Comparison of ENCODE assay signal across 8 cellular contexts in genomic region chr5:10987881-10988504, GRCh38.
A peak's percentile ranks its signal among the peaks of the same experiment; 100 is the strongest.
DNase-seq lines count a peak whose midpoint lies in the region; ATAC-seq and TF ChIP-seq lines count a peak whose summit lies in the region.

No MANE protein-coding gene starts in this region.

- no peaks in the 10 kb centered on the region for H3K9me3 ChIP-seq in A673 (ENCODE audit: low read depth, low read length, poor library complexity, severe bottlenecking)
- H3K9me3 ChIP-seq in tibial nerve = no peaks in the 10 kb centered on the region

- POLR2A ChIA-PET in A673 (lab: Charles Lee; ENCODE audit: low non-redundant PET) = no interaction called here
- POLR2A ChIA-PET in activated CD8-positive, alpha-beta T cell treated with anti-CD3 and anti-CD28 coated beads for 36 hours (lab: Charles Lee) = interaction anchor here (0.6 kb wide), 1 partner anchor 409 kb away, joined by 4 read pairs; no protein-coding TSS in a partner anchor

- H3K4me1 ChIP-seq in A673 (ENCODE audit: insufficient read depth, low read length, poor library complexity, severe bottlenecking) (no peaks in the 10 kb centered on the region), tibial nerve (peaks cover 0 to 10% (median 0%) of the 10 kb centered on the region in 4 donors)

- H3K4me3 ChIP-seq in A673 (ENCODE audit: low read depth, low read length, poor library complexity, severe bottlenecking) (no peak overlapping the region), epithelial cell of esophagus (ENCODE audit: low read length) (no peak overlapping the region), tibial nerve (no peak overlapping the region)

- TF ChIP-seq CTCF in A673 (conservative IDR thresholded peaks at IDR 0.05; ENCODE audit: low read depth, low read length) = peak; percentile 86
- TF ChIP-seq CTCF in activated CD8-positive, alpha-beta T cell treated with anti-CD3 and anti-CD28 coated beads for 36 hours (IDR thresholded peaks at IDR 0.05) = peak; percentile 76
- TF ChIP-seq CTCF in epithelial cell of esophagus (IDR thresholded peaks at IDR 0.05; ENCODE audit: insufficient read depth, low read depth, low read length, missing control alignments) = peak; percentile 55
- TF ChIP-seq CTCF in neural crest cell (conservative IDR thresholded peaks at IDR 0.05) = peak; percentile 93
- TF ChIP-seq CTCF in tibial nerve (IDR thresholded peaks at IDR 0.05) = peak; percentile 54 to 67 (median 62)

- intact Hi-C loops in A673 (cut with micrococcal nuclease; ENCODE audit: unreplicated experiment) = loop anchor here (10.0 kb wide), 1 partner anchor 293 kb away; no protein-coding TSS in a partner anchor
- intact Hi-C loops in activated CD8-positive, alpha-beta T cell treated with anti-CD3 and anti-CD28 coated beads for 36 hours (cut with micrococcal nuclease) = no loop called here

- no peaks in the 10 kb centered on the region for H3K9me3 Mint-ChIP-seq in activated CD8-positive, alpha-beta T cell treated with anti-CD3 and anti-CD28 coated beads for 36 hours
- no peaks in the 10 kb centered on the region for H3K9me3 Mint-ChIP-seq in neural crest cell

- H3K27ac ChIP-seq in A673 (ENCODE audit: low read depth, low read length, poor library complexity, severe bottlenecking) (no peak overlapping the region), tibial nerve (no peak overlapping the region)

- no peak for TF ChIP-seq POLR2A in tibial nerve (IDR thresholded peaks at IDR 0.05)

- no peak for TF ChIP-seq EP300 in tibial nerve (IDR thresholded peaks at IDR 0.05)

- no peaks in the 10 kb centered on the region for H3K36me3 Mint-ChIP-seq in activated CD8-positive, alpha-beta T cell treated with anti-CD3 and anti-CD28 coated beads for 36 hours (ENCODE audit: low read depth)
- peaks cover 5% of the 10 kb centered on the region for H3K36me3 Mint-ChIP-seq in neural crest cell (ENCODE audit: low read depth)

- no TSS peak for BruUV-seq in A673 (replicated peaks; lab: Mats Ljungman, UMichigan)

- 7 to 8% methylated on average over 18 of the region's 18 CpGs for WGBS in tibial nerve, 2 donors

- CTCF ChIA-PET in A673 (lab: Charles Lee) = interaction anchor here (0.8 kb wide), 1 partner anchor 195 kb away, joined by 3 read pairs; no protein-coding TSS in a partner anchor
- CTCF ChIA-PET in activated CD8-positive, alpha-beta T cell treated with anti-CD3 and anti-CD28 coated beads for 36 hours (lab: Charles Lee) = interaction anchor here (0.6 to 3.7 kb wide), 24 partner anchors 10 to 505 kb away, joined by 3 to 24 read pairs (median 4); no protein-coding TSS in a partner anchor

- no peak overlapping the region for H3K4me3 Mint-ChIP-seq in activated CD8-positive, alpha-beta T cell treated with anti-CD3 and anti-CD28 coated beads for 36 hours
- peak overlapping the region; percentile 43 for H3K4me3 Mint-ChIP-seq in neural crest cell

- H3K36me3 ChIP-seq in A673 (ENCODE audit: insufficient read depth, low read length, poor library complexity, severe bottlenecking) = no peaks in the 10 kb centered on the region
- no peaks in the 10 kb centered on the region for H3K36me3 ChIP-seq in tibial nerve

- H3K27me3 ChIP-seq in A673 (replicated peaks; ENCODE audit: insufficient read depth, low read depth, low read length, poor library complexity) = no peaks in the 10 kb centered on the region
- H3K27me3 ChIP-seq in tibial nerve = peaks cover 0 to 5% of the 10 kb centered on the region in 2 donors

- peaks cover 8% of the 10 kb centered on the region for H3K4me1 Mint-ChIP-seq in activated CD8-positive, alpha-beta T cell treated with anti-CD3 and anti-CD28 coated beads for 36 hours (ENCODE audit: low read depth)
- peaks cover 31% of the 10 kb centered on the region for H3K4me1 Mint-ChIP-seq in neural crest cell

- peak; percentile 49 for DNase-seq in A673 (ENCODE audit: low spot score)
- DNase-seq in NCI-H526 (lab: John Stamatoyannopoulos, UW) = peak; percentile 57 to 89
- DNase-seq in activated CD8-positive, alpha-beta T cell treated with anti-CD3 and anti-CD28 coated beads for 36 hours = peak; percentile 84
- peak; percentile 31 for DNase-seq in epithelial cell of esophagus (ENCODE audit: low read depth)
- peak; percentile 78 for DNase-seq in neural crest cell (ENCODE audit: low read depth, low spot score)
- peak in 1 of 2 donors; percentile 61 for DNase-seq in tibial nerve (ENCODE audit: low spot score in 2 of 2)

- ATAC-seq in GM18511 (IDR thresholded peaks at IDR 0.05; ENCODE audit: unreplicated experiment) (peak; percentile 90), HG02970 (IDR thresholded peaks at IDR 0.05; ENCODE audit: low FRiP score, unreplicated experiment) (peak; percentile 78)
- ATAC-seq in activated CD8-positive, alpha-beta T cell treated with anti-CD3 and anti-CD28 coated beads for 36 hours = peak; percentile 94

- H3K27me3 Mint-ChIP-seq in activated CD8-positive, alpha-beta T cell treated with anti-CD3 and anti-CD28 coated beads for 36 hours = peaks cover 16% of the 10 kb centered on the region
- no peaks in the 10 kb centered on the region for H3K27me3 Mint-ChIP-seq in neural crest cell (ENCODE audit: low read depth)

- no peak overlapping the region for H3K27ac Mint-ChIP-seq in activated CD8-positive, alpha-beta T cell treated with anti-CD3 and anti-CD28 coated beads for 36 hours
- H3K27ac Mint-ChIP-seq in neural crest cell (ENCODE audit: unreplicated experiment) = peak overlapping the region; percentile 81
